23 cellular contexts compared by ENCODE assay signal in the genomic region with DNA sequence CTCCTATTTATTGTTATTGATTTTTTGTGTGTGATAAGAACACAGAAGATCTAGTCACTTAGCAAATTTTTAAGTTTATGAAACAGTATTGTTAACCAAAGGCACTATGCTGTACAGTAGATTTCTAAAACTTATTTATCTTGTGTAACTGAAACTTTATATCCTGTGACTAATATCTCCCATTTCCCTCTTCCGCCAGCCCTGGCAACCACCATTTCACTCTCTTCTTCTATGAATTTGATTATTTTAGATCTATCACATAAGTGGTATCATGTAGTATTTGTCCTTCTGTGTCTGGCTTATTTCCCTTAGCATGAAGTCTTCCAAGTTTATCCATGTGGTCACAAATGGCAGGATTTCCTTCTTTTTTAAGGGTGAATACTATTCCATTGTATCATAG.
"Had no signal": no experiment of that assay in that cellular context is flagged by ENCODE, and none has a peak within 500 bp of the region (broad histone marks: within the 10 kb centered on the region; RNA-seq: fewer than 3 reads in every experiment).

No MANE protein-coding gene starts in this region.

- H3K9ac ChIP-seq: neural progenitor cell had no signal

- H3K36me3 Mint-ChIP-seq: neural progenitor cell; stimulated activated effector memory CD8-positive, alpha-beta T cell treated with anti-CD3 and anti-CD28 coated beads, Interleukin-12 subunit alpha, Interleukin-12 subunit beta, amount 100 ng/mL, for 72 hours had no signal

- H3K4me1 Mint-ChIP-seq: neural progenitor cell; stimulated activated effector memory CD8-positive, alpha-beta T cell treated with anti-CD3 and anti-CD28 coated beads, Interleukin-12 subunit alpha, Interleukin-12 subunit beta, amount 100 ng/mL, for 72 hours had no signal

- H3K9me3 ChIP-seq: psoas muscle, right lobe of liver, thoracic aorta, transverse colon had no signal

- H2AFZ ChIP-seq: hepatocyte, neural progenitor cell had no signal

- H3K27ac Mint-ChIP-seq: natural killer cell treated with Interleukin-12 subunit alpha and Interleukin-12 subunit beta and Interleukin-15 and Interleukin-18, amount 100 ng/mL, for 72 hours; neural progenitor cell; stimulated activated effector memory CD8-positive, alpha-beta T cell treated with anti-CD3 and anti-CD28 coated beads, Interleukin-12 subunit alpha, Interleukin-12 subunit beta, amount 100 ng/mL, for 72 hours had no signal

- H3K4me1 ChIP-seq: neural progenitor cell, psoas muscle, right lobe of liver, stomach, transverse colon had no signal

- ATAC-seq: left colon; left ventricle myocardium superior; natural killer cell treated with Interleukin-12 subunit alpha and Interleukin-12 subunit beta and Interleukin-15 and Interleukin-18, amount 100 ng/mL, for 72 hours; psoas muscle; right lobe of liver; stimulated activated effector memory CD8-positive, alpha-beta T cell treated with anti-CD3 and anti-CD28 coated beads, Interleukin-12 subunit alpha, Interleukin-12 subunit beta, amount 100 ng/mL, for 72 hours had no signal

- H3K4me3 Mint-ChIP-seq: natural killer cell treated with Interleukin-12 subunit alpha and Interleukin-12 subunit beta and Interleukin-15 and Interleukin-18, amount 100 ng/mL, for 72 hours; neural progenitor cell; stimulated activated effector memory CD8-positive, alpha-beta T cell treated with anti-CD3 and anti-CD28 coated beads, Interleukin-12 subunit alpha, Interleukin-12 subunit beta, amount 100 ng/mL, for 72 hours had no signal

- DNase-seq: dermis blood vessel endothelial cell; erythroblast; foreskin melanocyte; head of caudate nucleus; left colon; left ventricle myocardium superior; mesenchymal stem cell; midbrain; occipital lobe; psoas muscle; retina; right lobe of liver; stimulated activated CD4-positive, alpha-beta T cell treated with anti-CD3 and anti-CD28 coated beads, Interleukin-4, amount 100 ng/mL, for 1 hour; stimulated activated CD8-positive, alpha-beta memory T cell treated with anti-CD3 and anti-CD28 coated beads, Interleukin-4, amount 100 ng/mL, for 48 hours; stomach; substantia nigra; transverse colon had no signal

- H3K4me2 ChIP-seq: hepatocyte, neural progenitor cell had no signal

- H3K36me3 ChIP-seq: neural progenitor cell, right lobe of liver, stomach, thoracic aorta, transverse colon had no signal

- H3K27ac ChIP-seq: hepatocyte, neural progenitor cell, psoas muscle, right lobe of liver, stomach, thoracic aorta, transverse colon had no signal

- H3K27me3 ChIP-seq: hepatocyte, neural progenitor cell, right lobe of liver, stomach, transverse colon had no signal

- H3K4me3 ChIP-seq: hepatocyte, lung, neural progenitor cell, psoas muscle, right lobe of liver, stomach, thoracic aorta, transverse colon had no signal
